7 cellular contexts compared by ENCODE assay signal in genomic region chr1:155308493-155309422, GRCh38. TPM values are rescaled to one million over a fixed set of nuclear protein-coding genes. Genes with fewer than 3 reads are reported as not detected.
DNase-seq lines count a peak whose midpoint lies in the region; ATAC-seq lines count a peak whose summit lies in the region.

FDPS (plus strand) TSS chr1:155308866; CDS start chr1:155309790, 924 bp downstream.

- ATAC-seq in GM18508 (IDR thresholded peaks at IDR 0.05; ENCODE audit: insufficient read depth, unreplicated experiment) (peak; percentile 78), HG03025 (IDR thresholded peaks at IDR 0.05; ENCODE audit: low FRiP score, unreplicated experiment) (peak; percentile 84)

- peak; percentile 100 for DNase-seq in NCI-H2081 (lab: John Stamatoyannopoulos, UW)
- peak; percentile 94 for DNase-seq in T1000 (lab: John Stamatoyannopoulos, UW)
- peak; percentile 100 for DNase-seq in astrocyte of the hippocampus (ENCODE audit: low read depth, low spot score)
- DNase-seq in hepatic stellate cell (ENCODE audit: low spot score), result peak; percentile 99
- DNase-seq in renal cortical epithelial cell (ENCODE audit: low read depth), result peak; percentile 98

RNA-seq across cellular contexts. Expression of gene FDPS, which starts in this region (rescaled TPM):
- total RNA-seq in renal cortical epithelial cell, result 89.4 and 499 TPM in 2 replicates

Comparison
In these comparisons a context has a peak if more than half of its experiments do, and no peak if none do; other contexts are left out.
1. Peak in every context shown above with its lines: DNase-seq and ATAC-seq.